Comparison of ENCODE assay signal across 8 cellular contexts in the genomic region with DNA sequence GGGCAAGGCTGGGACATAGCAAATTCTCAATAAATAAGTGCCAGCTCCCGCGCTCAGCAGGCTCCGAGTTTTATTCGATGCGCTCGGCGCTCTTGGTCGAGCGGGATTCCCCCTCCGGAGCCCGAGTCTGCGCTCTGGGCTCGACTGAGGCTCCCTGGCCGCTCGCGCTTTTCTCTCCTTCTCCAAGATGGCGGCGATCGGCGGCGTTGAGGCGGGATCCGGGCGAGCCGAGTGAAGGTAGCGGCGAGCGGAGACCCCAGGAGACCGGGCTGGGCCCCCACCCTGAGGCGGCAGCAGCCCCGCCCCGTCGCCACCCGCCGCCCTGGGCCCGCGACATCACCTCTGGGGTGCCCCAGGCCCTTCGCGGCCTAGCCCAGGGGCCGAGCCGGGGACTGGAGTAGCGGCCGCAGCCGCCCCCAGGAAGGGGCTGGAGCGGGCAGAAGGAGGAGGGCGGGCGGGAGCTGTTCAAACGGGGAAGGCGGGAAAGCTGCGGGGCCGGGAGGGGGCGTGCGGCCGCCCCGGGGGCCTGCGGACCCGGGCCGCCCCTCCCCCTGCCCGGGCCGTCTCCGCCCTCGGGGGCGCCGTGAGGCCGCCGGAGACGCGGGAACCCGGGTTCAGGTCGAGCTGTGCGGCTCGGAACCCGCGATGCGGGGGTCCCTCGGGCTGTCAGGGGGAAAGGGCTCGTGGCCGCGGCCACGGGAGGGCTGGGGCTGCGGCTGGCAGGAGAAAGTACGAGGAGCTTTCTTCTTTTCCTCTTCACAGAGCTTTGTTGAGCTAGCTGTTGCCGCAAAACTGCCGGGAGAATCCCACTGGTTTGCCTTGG. TPM values are rescaled to one million over a fixed set of nuclear protein-coding genes. Genes with fewer than 3 reads are reported as not detected.
DNase-seq lines count a peak whose midpoint lies in the region; ATAC-seq and TF ChIP-seq lines count a peak whose summit lies in the region.

A gene with protein sequence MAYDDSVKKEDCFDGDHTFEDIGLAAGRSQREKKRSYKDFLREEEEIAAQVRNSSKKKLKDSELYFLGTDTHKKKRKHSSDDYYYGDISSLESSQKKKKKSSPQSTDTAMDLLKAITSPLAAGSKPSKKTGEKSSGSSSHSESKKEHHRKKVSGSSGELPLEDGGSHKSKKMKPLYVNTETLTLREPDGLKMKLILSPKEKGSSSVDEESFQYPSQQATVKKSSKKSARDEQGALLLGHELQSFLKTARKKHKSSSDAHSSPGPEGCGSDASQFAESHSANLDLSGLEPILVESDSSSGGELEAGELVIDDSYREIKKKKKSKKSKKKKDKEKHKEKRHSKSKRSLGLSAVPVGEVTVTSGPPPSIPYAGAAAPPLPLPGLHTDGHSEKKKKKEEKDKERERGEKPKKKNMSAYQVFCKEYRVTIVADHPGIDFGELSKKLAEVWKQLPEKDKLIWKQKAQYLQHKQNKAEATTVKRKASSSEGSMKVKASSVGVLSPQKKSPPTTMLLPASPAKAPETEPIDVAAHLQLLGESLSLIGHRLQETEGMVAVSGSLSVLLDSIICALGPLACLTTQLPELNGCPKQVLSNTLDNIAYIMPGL (plus strand): TSS at position 173 of the 823 bp plus-strand sequence. CDS start 4,898 bp downstream, outside the sequence.

- H3K27me3 ChIP-seq in OCI-LY1 (ENCODE audit: insufficient read depth, low read length), result no peaks in the 10 kb centered on the region

- H3K27me3 Mint-ChIP-seq in Calu3 (ENCODE audit: unreplicated experiment) (no peaks in the 10 kb centered on the region), endothelial cell (ENCODE audit: unreplicated experiment) (peaks cover 1% of the 10 kb centered on the region)

- no peak for TF ChIP-seq CTCF in Calu3 (IDR thresholded peaks at IDR 0.05; ENCODE audit: unreplicated experiment)
- peak; percentile 27; the same call in 1 of the 2 replicates for TF ChIP-seq CTCF in OCI-LY1 (IDR thresholded peaks at IDR 0.05; ENCODE audit: low read length)
- no peak for TF ChIP-seq CTCF in endothelial cell (IDR thresholded peaks at IDR 0.05; ENCODE audit: unreplicated experiment)

- H3K9ac ChIP-seq in OCI-LY1 (ENCODE audit: low read length), result peak within 1 kb of the TSS; percentile 99

- H3K4me1 ChIP-seq in OCI-LY1 (ENCODE audit: insufficient read depth, low read length, severe bottlenecking), result peaks cover 25% of the 10 kb centered on the region
- H3K4me1 ChIP-seq in mesodermal cell (ENCODE audit: control insufficient read depth, insufficient read depth, low read length, poor library complexity, severe bottlenecking), result peaks cover 2% of the 10 kb centered on the region

- H4K20me1 ChIP-seq in OCI-LY1 (ENCODE audit: insufficient read depth, low read length), result no peaks in the 10 kb centered on the region

- H3K27ac Mint-ChIP-seq in Calu3 (ENCODE audit: unreplicated experiment) (peak within 1 kb of the TSS; percentile 89), endothelial cell (ENCODE audit: unreplicated experiment) (peak within 1 kb of the TSS; percentile 80)

- H3K4me3 ChIP-seq in OCI-LY1 (ENCODE audit: low read depth, low read length, poor library complexity, severe bottlenecking) (peak within 1 kb of the TSS; percentile 95), mesodermal cell (ENCODE audit: extremely low read depth, insufficient read depth, low read length, poor library complexity, severe bottlenecking) (peak within 1 kb of the TSS; percentile 87)

- intact Hi-C loops in Calu3 (cut with micrococcal nuclease; ENCODE audit: unreplicated experiment), result no loop called here

- H3K4me2 ChIP-seq in OCI-LY1 (ENCODE audit: low read length), result peak within 1 kb of the TSS; percentile 99

- H3K36me3 Mint-ChIP-seq in Calu3 (ENCODE audit: insufficient read depth, unreplicated experiment), result peaks cover 38% of the 10 kb centered on the region
- no peaks in the 10 kb centered on the region for H3K36me3 Mint-ChIP-seq in endothelial cell (ENCODE audit: low read depth, unreplicated experiment)

- no peaks in the 10 kb centered on the region for H3F3A ChIP-seq in OCI-LY1 (ENCODE audit: insufficient read depth, low read length)

- peaks cover 22% of the 10 kb centered on the region for H3K36me3 ChIP-seq in OCI-LY1 (ENCODE audit: insufficient read depth, low read length)
- peaks cover 26% of the 10 kb centered on the region for H3K36me3 ChIP-seq in mesodermal cell (ENCODE audit: control insufficient read depth, insufficient read depth, low read length)

- no peaks in the 10 kb centered on the region for H3K9me3 Mint-ChIP-seq in Calu3 (ENCODE audit: low read depth, unreplicated experiment)
- H3K9me3 Mint-ChIP-seq in endothelial cell (ENCODE audit: unreplicated experiment), result no peaks in the 10 kb centered on the region

- BruUV-seq in Calu3 (replicated peaks; lab: Mats Ljungman, UMichigan), result no TSS peak

- H3K4me1 Mint-ChIP-seq in Calu3 (ENCODE audit: low read depth, unreplicated experiment), result peaks cover 28% of the 10 kb centered on the region
- peaks cover 6% of the 10 kb centered on the region for H3K4me1 Mint-ChIP-seq in endothelial cell (ENCODE audit: unreplicated experiment)

- DNase-seq in Calu3 (peak; percentile 87), HT1080 (ENCODE audit: low read depth) (peak; percentile 75), endothelial cell (ENCODE audit: low spot score) (peak; percentile 84)
- DNase-seq in activated CD8-positive, alpha-beta memory T cell treated with anti-CD3 and anti-CD28 coated beads, Interleukin-2, amount 50 U/mL, for 4 hours, result peak; percentile 83
- DNase-seq in stimulated activated CD8-positive, alpha-beta memory T cell treated with anti-CD3 and anti-CD28 coated beads, Interleukin-15, amount 100 ng/mL, for 24 hours (ENCODE audit: low read depth), result peak; percentile 67

- H3K4me3 Mint-ChIP-seq in Calu3 (ENCODE audit: low read depth, unreplicated experiment) (peak within 1 kb of the TSS; percentile 87), endothelial cell (ENCODE audit: unreplicated experiment) (peak within 1 kb of the TSS; percentile 94)

- H3K27ac ChIP-seq in OCI-LY1 (ENCODE audit: low read depth, low read length, poor library complexity, severe bottlenecking), result peak within 1 kb of the TSS; percentile 17
- H3K27ac ChIP-seq in mesodermal cell (ENCODE audit: low read depth, low read length, severe bottlenecking), result peak within 1 kb of the TSS; percentile 96

- no peaks in the 10 kb centered on the region for H3K9me2 ChIP-seq in OCI-LY1 (ENCODE audit: low read depth, low read length)

- ATAC-seq in GM21360 (IDR thresholded peaks at IDR 0.05; ENCODE audit: unreplicated experiment), result peak; percentile 77

- CTCF ChIA-PET in Calu3 (lab: Charles Lee), result interaction anchor here (0.5 to 1.3 kb wide), 3 partner anchors 9 to 29 kb away, joined by 3 to 5 read pairs (median 4); no protein-coding TSS in a partner anchor

- H3K9me3 ChIP-seq in OCI-LY1 (ENCODE audit: low read length), result no peaks in the 10 kb centered on the region
- no peaks in the 10 kb centered on the region for H3K9me3 ChIP-seq in mesodermal cell (ENCODE audit: control insufficient read depth, low read length)

- peak within 1 kb of the TSS; percentile 73 for H2AFZ ChIP-seq in OCI-LY1 (ENCODE audit: low read length)

- WGBS in mesodermal cell (ENCODE audit: insufficient coverage in 2 of 2), 2 experiments, result 0% methylated on average over 53 to 65 of the region's 84 CpGs

- H3K79me2 ChIP-seq in OCI-LY1 (ENCODE audit: insufficient read depth, low read length), result peaks cover 30% of the 10 kb centered on the region

RNA-seq across cellular contexts. Expression of the gene that starts here (rescaled TPM):
- total RNA-seq in Calu3 (2022) (37.5 and 42.7 TPM in 2 replicates), endothelial cell (ENCODE audit: unreplicated experiment) (21.4 TPM)
- 12.6 and 13.9 TPM in 2 replicates for total RNA-seq in HT1080 (2014; rRNA removed; shearing (Covaris generic))
- polyA plus RNA-seq in HT1080 (2015; cell fraction: cytosol; rRNA removed), result 23.7 and 37.4 TPM in 2 replicates
- 50.3 and 53.0 TPM in 2 replicates for polyA plus RNA-seq in HT1080 (2015; cell fraction: nucleus; rRNA removed)
- polyA plus RNA-seq in mesodermal cell (2013, experiment 1 of 2), result 45.3 TPM
- polyA plus RNA-seq in mesodermal cell (2013, experiment 2 of 2), result 42.5 TPM

Comparison
In these comparisons a context has a peak if more than half of its experiments do, and no peak if none do; other contexts are left out.
1. Peak in every context shown above with its lines: DNase-seq, ATAC-seq, H3K4me3 ChIP-seq and H3K27ac ChIP-seq.